In the genomic region with DNA sequence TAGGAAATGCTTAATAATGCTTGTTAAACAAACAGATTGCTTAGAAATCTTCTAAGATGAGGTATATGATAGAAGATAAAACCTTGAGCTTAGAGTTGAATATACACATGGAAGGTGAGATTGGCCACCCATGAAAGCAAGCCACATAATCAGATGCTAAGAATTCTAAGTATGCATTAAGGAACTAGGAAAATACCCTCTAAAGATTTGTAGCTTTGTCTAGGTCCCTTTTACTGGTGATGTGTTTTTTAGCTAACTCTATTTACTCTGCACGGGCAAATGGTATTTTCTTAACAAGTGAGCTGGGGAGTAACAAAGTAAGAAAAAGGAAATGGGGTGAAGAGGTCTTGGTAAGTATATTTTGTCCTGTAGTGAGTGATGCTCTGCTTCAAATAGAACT, we compare ENCODE assay signal across 22 cellular contexts.
DNase-seq lines count a peak whose midpoint lies in the region; ATAC-seq and TF ChIP-seq lines count a peak whose summit lies in the region.
"Had no signal": no experiment of that assay in that cellular context is flagged by ENCODE, and none has a peak within 500 bp of the region (broad histone marks: within the 10 kb centered on the region; RNA-seq: fewer than 3 reads in every experiment).

No MANE protein-coding gene starts in this region.

- DNase-seq in cardiac muscle cell (ENCODE audit: low read depth in 1 of 2, low spot score in 1 of 2) (no peak), Right ventricle myocardium superior (no peak), SK-N-DZ (ENCODE audit: low spot score) (peak; percentile 31), kidney tubule cell (ENCODE audit: low spot score) (peak; percentile 68), renal cortical epithelial cell (ENCODE audit: low read depth) (peak; percentile 81), NCI-H2029 treated with DMSO at 0.1 percent for 48 hours (lab: John Stamatoyannopoulos, UW) (no peak)
- DNase-seq: ACHN; Calu3; CD8-positive, alpha-beta T cell; DMS153; KBM-7; NCI-H1092; NCI-H1436; NCI-H187 treated with DMSO at 0.1 percent for 48 hours; NCI-H345; NCI-H524; NCI-H774; NK-92 treated with Interleukin-12 subunit alpha and Interleukin-12 subunit beta, amount 100 ng/mL, for 24 hours had no signal

- H3K9me3 ChIP-seq in cardiac muscle cell (ENCODE audit: low read depth) = no peaks in the 10 kb centered on the region

- ATAC-seq in Right ventricle myocardium superior (ENCODE audit: poor library complexity) (no peak), HG02981 (IDR thresholded peaks at IDR 0.05; ENCODE audit: unreplicated experiment) (no peak), HG03159 (IDR thresholded peaks at IDR 0.05; ENCODE audit: unreplicated experiment) (no peak)
- ATAC-seq: CD8-positive, alpha-beta T cell had no signal

- no peaks in the 10 kb centered on the region for H3K36me3 ChIP-seq in cardiac muscle cell

- H3K27ac ChIP-seq in cardiac muscle cell = peak overlapping the region; percentile 15
- H3K27ac ChIP-seq: 22Rv1, RWPE1 had no signal

- no peak for TF ChIP-seq CTCF in cardiac muscle cell (IDR thresholded peaks at IDR 0.05; ENCODE audit: low read depth, low read length)

- H3K27me3 ChIP-seq in cardiac muscle cell = no peaks in the 10 kb centered on the region

- H3K4me3 ChIP-seq in cardiac muscle cell = no peak overlapping the region

- peaks cover 22% of the 10 kb centered on the region for H3K4me1 ChIP-seq in cardiac muscle cell (ENCODE audit: low read depth)

- intact Hi-C loops in Right ventricle myocardium superior (cut with DNase I) = no loop called here

Comparison
In these comparisons a context has a peak if more than half of its experiments do, and no peak if none do; other contexts are left out.
1. DNase-seq: peak in SK-N-DZ (single experiment), kidney tubule cell (single experiment) and renal cortical epithelial cell (single experiment); none in cardiac muscle cell (0 of 2), Right ventricle myocardium superior (single experiment) and NCI-H2029 treated with DMSO at 0.1 percent for 48 hours (single experiment).